ENCODE assay signal across 8 cellular contexts in the genomic region with DNA sequence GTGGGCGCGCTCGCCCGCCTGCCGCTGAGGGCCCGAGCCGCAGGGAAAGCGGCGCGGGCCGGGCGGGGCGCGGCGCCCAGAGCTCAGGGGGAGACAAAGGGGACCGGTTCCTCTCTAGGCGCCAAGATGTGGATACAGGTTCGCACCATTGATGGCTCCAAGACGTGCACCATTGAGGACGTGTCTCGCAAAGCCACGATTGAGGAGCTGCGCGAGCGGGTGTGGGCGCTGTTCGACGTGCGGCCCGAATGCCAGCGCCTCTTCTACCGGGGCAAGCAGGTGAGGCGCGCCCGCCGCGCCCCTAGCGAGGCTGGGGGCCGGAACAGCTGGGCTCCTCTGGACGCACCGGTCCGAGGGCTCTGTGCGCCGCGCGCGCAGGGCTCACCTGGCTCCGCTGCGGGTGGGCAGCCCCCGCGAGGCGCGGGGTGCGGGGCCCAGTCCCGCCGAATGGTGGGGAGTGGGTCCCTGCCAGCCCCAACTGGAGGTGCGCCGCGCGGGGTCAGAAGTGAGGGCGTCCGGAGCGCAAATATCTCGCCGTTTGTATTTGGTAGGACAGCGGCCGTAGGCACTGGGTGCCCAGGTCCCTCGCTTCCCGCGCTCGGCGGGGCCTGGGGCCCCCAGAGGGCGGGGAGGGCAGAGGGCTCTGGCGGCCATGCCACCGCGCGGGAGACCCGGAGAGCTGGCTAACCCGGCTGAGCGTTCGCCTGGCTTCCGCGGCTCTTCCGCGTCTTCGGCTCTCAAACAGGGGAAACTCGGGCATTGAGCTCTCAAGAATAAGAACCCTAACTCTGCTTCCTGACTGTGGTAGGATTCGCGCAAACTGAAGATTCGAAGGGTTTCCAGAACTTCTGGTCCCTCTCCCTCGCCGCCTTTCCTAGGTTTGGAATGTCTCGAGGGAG. TPM values are rescaled to one million over a fixed set of nuclear protein-coding genes. Genes with fewer than 3 reads are reported as not detected.
DNase-seq lines count a peak whose midpoint lies in the region; TF ChIP-seq lines count a peak whose summit lies in the region.

No MANE protein-coding gene starts in this region.

- no peaks in the 10 kb centered on the region for H3K9me3 Mint-ChIP-seq in activated CD4-positive, alpha-beta memory T cell treated with anti-CD3 and anti-CD28 coated beads, Interleukin-2, amount 10 ng/mL, durations not matched to agents 7 days and 5 days
- no peaks in the 10 kb centered on the region for H3K9me3 Mint-ChIP-seq in endothelial cell (ENCODE audit: unreplicated experiment)

- H3K36me3 ChIP-seq in H7 (replicated peaks; ENCODE audit: control insufficient read depth, insufficient read depth, low read length) (no peaks in the 10 kb centered on the region), MG63 (no peaks in the 10 kb centered on the region; the same call in 1 of the 2 replicates), mucosa of rectum (ENCODE audit: control insufficient read depth in 2 of 2, insufficient read depth in 2 of 2, low read length in 2 of 2) (no peaks in the 10 kb centered on the region), subcutaneous abdominal adipose tissue (ENCODE audit: control insufficient read depth in 5 of 5, insufficient read depth in 5 of 5, low read length in 5 of 5) (no peaks in the 10 kb centered on the region)

- H3K27ac ChIP-seq in mucosa of rectum (ENCODE audit: low read depth in 2 of 2, low read length in 2 of 2) (peak overlapping the region; percentile 48 to 83), subcutaneous abdominal adipose tissue (ENCODE audit: low read depth, low read length) (peak overlapping the region; percentile 80)

- TF ChIP-seq CTCF in GM10266 (IDR thresholded peaks at IDR 0.05; ENCODE audit: control insufficient read depth, insufficient read depth, low read depth, missing control alignments) (no peak), endothelial cell (IDR thresholded peaks at IDR 0.05; ENCODE audit: unreplicated experiment) (no peak)

- H3K4me3 ChIP-seq in H7 (ENCODE audit: insufficient read depth, low read depth, low read length) (peak overlapping the region; percentile 95), MG63 (peak overlapping the region; percentile 60), mucosa of rectum (ENCODE audit: low read length in 2 of 2) (peak overlapping the region; percentile 81 to 92), subcutaneous abdominal adipose tissue (ENCODE audit: low read depth in 1 of 5, low read length in 5 of 5) (peak overlapping the region; percentile 89 to 99 (median 93))

- H3K36me3 Mint-ChIP-seq in activated CD4-positive, alpha-beta memory T cell treated with anti-CD3 and anti-CD28 coated beads, Interleukin-2, amount 10 ng/mL, durations not matched to agents 7 days and 5 days (ENCODE audit: low read depth) = peaks cover 33% of the 10 kb centered on the region
- peaks cover 4% of the 10 kb centered on the region for H3K36me3 Mint-ChIP-seq in endothelial cell (ENCODE audit: low read depth, unreplicated experiment)

- H3K27ac Mint-ChIP-seq in activated CD4-positive, alpha-beta memory T cell treated with anti-CD3 and anti-CD28 coated beads, Interleukin-2, amount 10 ng/mL, durations not matched to agents 7 days and 5 days = peak overlapping the region; percentile 74
- H3K27ac Mint-ChIP-seq in endothelial cell (ENCODE audit: unreplicated experiment) = peak overlapping the region; percentile 77

- H3K27me3 ChIP-seq in H7 (ENCODE audit: control insufficient read depth, insufficient read depth, low read length) (peaks cover 10% of the 10 kb centered on the region; the same call in 1 of the 2 replicates), MG63 (no peaks in the 10 kb centered on the region), mucosa of rectum (ENCODE audit: control insufficient read depth in 2 of 2, insufficient read depth in 2 of 2, low read length in 2 of 2) (peaks cover 0 to 4% of the 10 kb centered on the region in 2 donors), subcutaneous abdominal adipose tissue (ENCODE audit: control insufficient read depth in 5 of 5, insufficient read depth in 4 of 5, low read length in 5 of 5) (no peaks in the 10 kb centered on the region)

- H3K4me3 Mint-ChIP-seq in activated CD4-positive, alpha-beta memory T cell treated with anti-CD3 and anti-CD28 coated beads, Interleukin-2, amount 10 ng/mL, durations not matched to agents 7 days and 5 days = peak overlapping the region; percentile 81
- peak overlapping the region; percentile 92 for H3K4me3 Mint-ChIP-seq in endothelial cell (ENCODE audit: unreplicated experiment)

- CTCF ChIA-PET in activated CD4-positive, alpha-beta memory T cell treated with anti-CD3 and anti-CD28 coated beads, Interleukin-2, amount 10 ng/mL, durations not matched to agents 7 days and 5 days (lab: Charles Lee) = interaction anchor here (0.6 to 3.8 kb wide), 10 partner anchors 11 to 581 kb away, joined by 3 to 27 read pairs (median 5); a partner anchor contains a TSS

- peaks cover 2% of the 10 kb centered on the region for H3K27me3 Mint-ChIP-seq in activated CD4-positive, alpha-beta memory T cell treated with anti-CD3 and anti-CD28 coated beads, Interleukin-2, amount 10 ng/mL, durations not matched to agents 7 days and 5 days
- peaks cover 15% of the 10 kb centered on the region for H3K27me3 Mint-ChIP-seq in endothelial cell (ENCODE audit: unreplicated experiment)

- POLR2A ChIA-PET in activated CD4-positive, alpha-beta memory T cell treated with anti-CD3 and anti-CD28 coated beads, Interleukin-2, amount 10 ng/mL, durations not matched to agents 7 days and 5 days (lab: Charles Lee) = interaction anchor here (0.7 to 7.5 kb wide), 38 partner anchors 11 to 793 kb away, joined by 3 to 200 read pairs (median 6); a partner anchor contains a TSS

- H3K4me1 Mint-ChIP-seq in activated CD4-positive, alpha-beta memory T cell treated with anti-CD3 and anti-CD28 coated beads, Interleukin-2, amount 10 ng/mL, durations not matched to agents 7 days and 5 days = peaks cover 44% of the 10 kb centered on the region
- H3K4me1 Mint-ChIP-seq in endothelial cell (ENCODE audit: unreplicated experiment) = peaks cover 26% of the 10 kb centered on the region

- H3K4me1 ChIP-seq in mucosa of rectum (ENCODE audit: control insufficient read depth in 2 of 2, insufficient read depth in 2 of 2, low read length in 2 of 2) (peaks cover 6 to 13% of the 10 kb centered on the region in 2 donors), subcutaneous abdominal adipose tissue (ENCODE audit: control insufficient read depth in 5 of 5, insufficient read depth in 5 of 5, low read length in 5 of 5) (peaks cover 3 to 35% (median 27%) of the 10 kb centered on the region in 5 donors)

- H3K9ac ChIP-seq in mucosa of rectum (ENCODE audit: low read depth in 1 of 2, low read length in 2 of 2) (peak overlapping the region; percentile 85 to 88), subcutaneous abdominal adipose tissue (ENCODE audit: low read length in 5 of 5) (peak overlapping the region; percentile 77 to 96 (median 90))

- DNase-seq in GM10266 (ENCODE audit: extremely low spot score) = peak; percentile 28
- DNase-seq in H7 = peak; percentile 68
- peak; percentile 5 for DNase-seq in MG63
- DNase-seq in activated CD4-positive, alpha-beta memory T cell treated with anti-CD3 and anti-CD28 coated beads, Interleukin-2, amount 10 ng/mL, durations not matched to agents 7 days and 5 days = peak; percentile 39
- peak; percentile 43 for DNase-seq in endothelial cell (ENCODE audit: low spot score)
- no peak for DNase-seq in kidney glomerular epithelial cell (lab: John Stamatoyannopoulos, UW)

- H3K9me3 ChIP-seq in MG63 (no peaks in the 10 kb centered on the region), mucosa of rectum (ENCODE audit: control insufficient read depth in 2 of 2, low read length in 2 of 2) (no peaks in the 10 kb centered on the region), subcutaneous abdominal adipose tissue (ENCODE audit: control insufficient read depth in 5 of 5, low read length in 5 of 5) (no peaks in the 10 kb centered on the region)

RNA-seq across cellular contexts. Expression of a gene that starts 0.6 kb away (rescaled TPM):
- 47.0 and 57.9 TPM in 2 replicates for total RNA-seq in H7 (2014; rRNA removed; shearing (Covaris generic))
- 11.1 and 20.7 TPM in 2 replicates for total RNA-seq in MG63 (2014; rRNA removed; shearing (Covaris generic); ENCODE audit: low replicate concordance)
- total RNA-seq in activated CD4-positive, alpha-beta memory T cell treated with anti-CD3 and anti-CD28 coated beads, Interleukin-2, amount 10 ng/mL, durations not matched to agents 7 days and 5 days = 10 to 100 TPM; 77.3 to 77.9 TPM
- 55.5 TPM for total RNA-seq in endothelial cell (ENCODE audit: unreplicated experiment)
